ENCODE assay signal across 14 cellular contexts in the genomic region with DNA sequence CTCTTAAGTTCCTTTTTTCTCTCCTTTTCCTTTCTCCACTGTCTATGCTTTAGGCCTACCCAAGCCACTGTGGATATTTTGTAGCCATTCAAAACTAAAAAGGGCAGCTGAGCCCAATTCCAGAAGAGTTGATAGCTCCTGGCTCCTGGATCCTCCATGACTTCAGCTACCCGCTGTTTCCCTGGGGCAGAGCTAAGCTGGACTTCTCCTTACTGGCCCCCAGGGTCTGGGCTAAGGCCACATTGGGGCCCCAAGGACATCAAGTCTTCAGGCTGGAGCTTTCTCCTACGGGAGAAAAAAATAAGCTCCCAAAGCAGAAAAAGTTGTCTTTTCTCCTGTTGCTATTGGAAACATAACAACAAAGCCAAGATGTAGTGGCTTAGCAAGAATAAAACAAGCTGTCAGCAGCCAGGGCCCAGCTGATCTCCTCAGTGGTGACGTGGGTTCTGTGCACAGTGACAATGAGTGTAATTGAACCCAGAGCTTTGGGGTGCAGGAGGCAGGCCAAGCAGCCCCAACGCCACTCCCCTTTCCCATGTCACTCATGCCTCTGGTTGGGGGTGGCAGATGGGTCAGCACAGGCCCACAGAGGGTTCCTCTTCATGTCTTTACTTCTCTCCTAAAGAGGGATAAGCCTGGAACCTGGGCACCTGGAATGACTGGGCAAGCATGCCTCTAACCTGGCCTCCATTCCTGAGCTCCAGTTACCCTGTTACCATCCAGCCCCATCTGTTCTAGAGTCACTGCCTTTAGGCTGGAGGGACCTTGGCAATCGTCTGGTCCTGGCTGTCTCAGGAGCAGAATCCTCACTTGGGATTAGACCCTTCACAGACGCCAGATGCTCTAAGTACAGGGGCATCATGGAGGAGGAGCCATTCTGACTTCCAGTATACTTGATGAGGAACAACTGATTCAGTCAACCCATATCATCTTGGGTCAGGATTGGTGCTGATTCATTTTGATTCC.
DNase-seq lines count a peak whose midpoint lies in the region; ATAC-seq and TF ChIP-seq lines count a peak whose summit lies in the region.
"Had no signal": no experiment of that assay in that cellular context is flagged by ENCODE, and none has a peak within 500 bp of the region (broad histone marks: within the 10 kb centered on the region; RNA-seq: fewer than 3 reads in every experiment).

No MANE protein-coding gene starts in this region.

- H3K36me3 Mint-ChIP-seq in activated CD4-positive, alpha-beta memory T cell treated with anti-CD3 and anti-CD28 coated beads, Interleukin-2, amount 10 ng/mL, durations not matched to agents 7 days and 5 days (ENCODE audit: low read depth): peaks cover 10% of the 10 kb centered on the region

- peaks cover 0 to 30% (median 16%) of the 10 kb centered on the region in 12 donors for H3K9me3 ChIP-seq in heart left ventricle
- H3K9me3 ChIP-seq: HAP-1, neutrophil had no signal

- peaks cover 26% of the 10 kb centered on the region for H3K9me3 Mint-ChIP-seq in activated CD4-positive, alpha-beta memory T cell treated with anti-CD3 and anti-CD28 coated beads, Interleukin-2, amount 10 ng/mL, durations not matched to agents 7 days and 5 days

- no peak overlapping the region for H3K27ac Mint-ChIP-seq in activated CD4-positive, alpha-beta memory T cell treated with anti-CD3 and anti-CD28 coated beads, Interleukin-2, amount 10 ng/mL, durations not matched to agents 7 days and 5 days

- POLR2A ChIA-PET in activated CD4-positive, alpha-beta memory T cell treated with anti-CD3 and anti-CD28 coated beads, Interleukin-2, amount 10 ng/mL, durations not matched to agents 7 days and 5 days (lab: Charles Lee): no interaction called here

- H3K27me3 ChIP-seq in heart left ventricle (no peaks in the 10 kb centered on the region), rectal smooth muscle tissue (ENCODE audit: control insufficient read depth, insufficient read depth, low read length) (no peaks in the 10 kb centered on the region)
- H3K27me3 ChIP-seq: neutrophil had no signal

- H3K27ac ChIP-seq in heart left ventricle: peak overlapping the region in 11 of 12 donors; percentile 27 to 95 (median 82)
- peak overlapping the region; percentile 43 for H3K27ac ChIP-seq in rectal smooth muscle tissue (ENCODE audit: low read depth, low read length)
- H3K27ac ChIP-seq: neutrophil had no signal

- CTCF ChIA-PET in activated CD4-positive, alpha-beta memory T cell treated with anti-CD3 and anti-CD28 coated beads, Interleukin-2, amount 10 ng/mL, durations not matched to agents 7 days and 5 days (lab: Charles Lee): no interaction called here

- no peaks in the 10 kb centered on the region for H3K36me3 ChIP-seq in heart left ventricle
- no peaks in the 10 kb centered on the region for H3K36me3 ChIP-seq in rectal smooth muscle tissue (ENCODE audit: control insufficient read depth, insufficient read depth, low read length)
- H3K36me3 ChIP-seq: HAP-1, neutrophil had no signal

- TF ChIP-seq POLR2A in heart left ventricle (IDR thresholded peaks at IDR 0.05): no peak

- no peak for TF ChIP-seq CTCF in heart left ventricle (IDR thresholded peaks at IDR 0.05)

- ATAC-seq in heart left ventricle: peak; percentile 36 to 70 (median 50)

- H3K4me1 ChIP-seq in heart left ventricle (peaks cover 0 to 47% (median 30%) of the 10 kb centered on the region in 12 donors), rectal smooth muscle tissue (ENCODE audit: control insufficient read depth, insufficient read depth, low read length) (peaks cover 9% of the 10 kb centered on the region)
- H3K4me1 ChIP-seq: HAP-1 had no signal

- intact Hi-C loops in heart left ventricle (cut with DNase I): loop anchor here in 1 of 10 donors (10.0 kb wide), 1 partner anchor 77 kb away; no protein-coding TSS in a partner anchor

- H3K4me3 Mint-ChIP-seq in activated CD4-positive, alpha-beta memory T cell treated with anti-CD3 and anti-CD28 coated beads, Interleukin-2, amount 10 ng/mL, durations not matched to agents 7 days and 5 days: no peak overlapping the region
- H3K4me3 Mint-ChIP-seq: CD8-positive, alpha-beta memory T cell had no signal

- 56 to 81% (median 69%) methylated on average over 6 of the region's 6 CpGs for WGBS in heart left ventricle, 4 donors

- DNase-seq in Ammon's horn (ENCODE audit: low spot score): peak; percentile 71
- DNase-seq in amniotic epithelial cell (ENCODE audit: low read depth): peak; percentile 27
- peak in 4 of 5 donors; percentile 60 to 74 (median 64) for DNase-seq in heart left ventricle
- no peak for DNase-seq in NCI-H187 (lab: John Stamatoyannopoulos, UW)
- DNase-seq in NCI-H446 (lab: John Stamatoyannopoulos, UW): no peak
- no peak for DNase-seq in activated CD4-positive, alpha-beta memory T cell treated with anti-CD3 and anti-CD28 coated beads, Interleukin-2, amount 10 ng/mL, durations not matched to agents 7 days and 5 days
- DNase-seq in NCI-H226: no peak
- DNase-seq: CD8-positive, alpha-beta memory T cell; erythroblast; NCI-H526 treated with DMSO at 0.1 percent for 48 hours; stimulated activated CD8-positive, alpha-beta memory T cell treated with anti-CD3 and anti-CD28 coated beads, Interleukin-4, amount 100 ng/mL, for 48 hours had no signal

- H3K27me3 Mint-ChIP-seq in activated CD4-positive, alpha-beta memory T cell treated with anti-CD3 and anti-CD28 coated beads, Interleukin-2, amount 10 ng/mL, durations not matched to agents 7 days and 5 days: no peaks in the 10 kb centered on the region

- H3K4me3 ChIP-seq in heart left ventricle (no peak overlapping the region), rectal smooth muscle tissue (ENCODE audit: low read length) (no peak overlapping the region)
- H3K4me3 ChIP-seq: HAP-1 had no signal

- no peaks in the 10 kb centered on the region for H3K4me1 Mint-ChIP-seq in activated CD4-positive, alpha-beta memory T cell treated with anti-CD3 and anti-CD28 coated beads, Interleukin-2, amount 10 ng/mL, durations not matched to agents 7 days and 5 days

- no peak overlapping the region for H3K9ac ChIP-seq in rectal smooth muscle tissue (ENCODE audit: low read length)

Comparison
In these comparisons a context has a peak if more than half of its experiments do, and no peak if none do; other contexts are left out.
1. DNase-seq: peak in Ammon's horn (single experiment), amniotic epithelial cell (single experiment) and heart left ventricle (4 of 5); none in NCI-H187 (0 of 2), NCI-H446 (0 of 2), activated CD4-positive, alpha-beta memory T cell treated with anti-CD3 and anti-CD28 coated beads, Interleukin-2, amount 10 ng/mL, durations not matched to agents 7 days and 5 days (single experiment) and NCI-H226 (single experiment).